Comparison of ENCODE assay signal across 1 cellular context in the genomic region with DNA sequence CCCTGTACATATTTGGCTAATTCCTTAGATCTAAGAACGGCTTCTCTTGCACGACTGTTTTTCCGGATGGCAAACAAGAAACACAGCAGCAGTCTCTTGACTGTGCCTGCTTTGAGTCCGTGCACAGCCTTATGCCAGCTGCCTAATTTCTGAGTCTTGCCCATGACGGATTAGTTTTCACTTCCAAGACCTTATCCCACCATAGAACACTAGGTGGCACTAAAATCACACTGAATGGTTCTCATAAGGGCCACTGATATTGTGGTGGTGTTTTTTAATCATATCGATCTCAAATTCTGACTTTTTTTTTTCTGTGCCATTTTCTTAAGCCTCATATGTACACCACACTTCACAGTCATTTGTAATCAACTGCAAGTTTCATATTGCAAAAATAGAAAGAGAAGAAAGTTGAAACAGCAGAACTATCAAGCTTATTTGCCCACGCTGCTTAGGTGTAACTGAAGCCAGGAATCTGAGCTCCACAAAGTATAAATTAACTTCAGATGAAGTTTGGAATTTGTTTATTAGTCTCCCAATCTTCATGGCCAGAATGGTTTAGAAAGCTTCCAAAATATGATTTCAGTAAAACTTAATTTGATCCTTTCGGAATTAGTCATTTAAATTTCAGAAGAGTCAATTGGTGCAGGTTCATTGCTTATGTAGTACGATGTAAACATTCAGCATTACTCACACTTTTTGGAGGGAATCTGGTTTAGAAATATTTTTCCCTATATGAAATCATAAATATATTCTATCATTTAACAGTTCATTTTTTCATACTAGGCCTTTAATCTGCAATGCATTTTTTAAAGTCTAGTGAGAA.
TF ChIP-seq lines count a peak whose summit lies in the region.

No MANE protein-coding gene starts in this region.

TF ChIP-seq in GM12878, 131 proteins besides CTCF, POLR2A, EP300 and RAD21 (continued from another document):
- TF ChIP-seq, protein P1, sequence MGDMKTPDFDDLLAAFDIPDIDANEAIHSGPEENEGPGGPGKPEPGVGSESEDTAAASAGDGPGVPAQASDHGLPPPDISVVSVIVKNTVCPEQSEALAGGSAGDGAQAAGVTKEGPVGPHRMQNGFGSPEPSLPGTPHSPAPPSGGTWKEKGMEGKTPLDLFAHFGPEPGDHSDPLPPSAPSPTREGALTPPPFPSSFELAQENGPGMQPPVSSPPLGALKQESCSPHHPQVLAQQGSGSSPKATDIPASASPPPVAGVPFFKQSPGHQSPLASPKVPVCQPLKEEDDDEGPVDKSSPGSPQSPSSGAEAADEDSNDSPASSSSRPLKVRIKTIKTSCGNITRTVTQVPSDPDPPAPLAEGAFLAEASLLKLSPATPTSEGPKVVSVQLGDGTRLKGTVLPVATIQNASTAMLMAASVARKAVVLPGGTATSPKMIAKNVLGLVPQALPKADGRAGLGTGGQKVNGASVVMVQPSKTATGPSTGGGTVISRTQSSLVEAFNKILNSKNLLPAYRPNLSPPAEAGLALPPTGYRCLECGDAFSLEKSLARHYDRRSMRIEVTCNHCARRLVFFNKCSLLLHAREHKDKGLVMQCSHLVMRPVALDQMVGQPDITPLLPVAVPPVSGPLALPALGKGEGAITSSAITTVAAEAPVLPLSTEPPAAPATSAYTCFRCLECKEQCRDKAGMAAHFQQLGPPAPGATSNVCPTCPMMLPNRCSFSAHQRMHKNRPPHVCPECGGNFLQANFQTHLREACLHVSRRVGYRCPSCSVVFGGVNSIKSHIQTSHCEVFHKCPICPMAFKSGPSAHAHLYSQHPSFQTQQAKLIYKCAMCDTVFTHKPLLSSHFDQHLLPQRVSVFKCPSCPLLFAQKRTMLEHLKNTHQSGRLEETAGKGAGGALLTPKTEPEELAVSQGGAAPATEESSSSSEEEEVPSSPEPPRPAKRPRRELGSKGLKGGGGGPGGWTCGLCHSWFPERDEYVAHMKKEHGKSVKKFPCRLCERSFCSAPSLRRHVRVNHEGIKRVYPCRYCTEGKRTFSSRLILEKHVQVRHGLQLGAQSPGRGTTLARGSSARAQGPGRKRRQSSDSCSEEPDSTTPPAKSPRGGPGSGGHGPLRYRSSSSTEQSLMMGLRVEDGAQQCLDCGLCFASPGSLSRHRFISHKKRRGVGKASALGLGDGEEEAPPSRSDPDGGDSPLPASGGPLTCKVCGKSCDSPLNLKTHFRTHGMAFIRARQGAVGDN (IDR thresholded peaks at IDR 0.05), result no peak
- TF ChIP-seq BHLHE40 (IDR thresholded peaks at IDR 0.05; ENCODE audit: borderline replicate concordance in 1 of 2, low read depth in 2 of 2, low read length in 1 of 2) (no peak), RUNX3 (IDR thresholded peaks at IDR 0.05; ENCODE audit: low read length) (no peak), BCL11A (IDR thresholded peaks at IDR 0.05; ENCODE audit: low read depth, low read length) (no peak), MTA3 (IDR thresholded peaks at IDR 0.05; ENCODE audit: borderline replicate concordance, low read length) (no peak)
